11 cellular contexts compared by ENCODE assay signal in genomic region chr4:56433280-56433679, GRCh38. TPM values are rescaled to one million over a fixed set of nuclear protein-coding genes. Genes with fewer than 3 reads are reported as not detected.
DNase-seq lines count a peak whose midpoint lies in the region; ATAC-seq and TF ChIP-seq lines count a peak whose summit lies in the region.
"Had no signal": no experiment of that assay in that cellular context is flagged by ENCODE, and none has a peak within 500 bp of the region (broad histone marks: within the 10 kb centered on the region; RNA-seq: fewer than 3 reads in every experiment).

No MANE protein-coding gene starts in this region.

- H3K27me3 Mint-ChIP-seq in glutamatergic neuron (ENCODE audit: unreplicated experiment), result peaks cover 13% of the 10 kb centered on the region

- H3K27ac Mint-ChIP-seq in glutamatergic neuron (ENCODE audit: unreplicated experiment), result peak overlapping the region; percentile 44

- DNase-seq in GM12864 (ENCODE audit: low read depth), result no peak
- DNase-seq in RWPE1 (ENCODE audit: low spot score), result no peak
- DNase-seq in glutamatergic neuron, result no peak
- no peak for DNase-seq in COLO668 (lab: John Stamatoyannopoulos, UW; ENCODE audit: unreplicated experiment)
- no peak for DNase-seq in superior temporal gyrus (ENCODE audit: extremely low spot score)
- DNase-seq: caudate nucleus, NCI-H510A treated with DMSO at 0.1 percent for 48 hours had no signal

- H3K4me1 ChIP-seq in ACC112 (ENCODE audit: control insufficient read depth, insufficient read depth, low read length, unreplicated experiment), result peaks cover 11% of the 10 kb centered on the region

- H3K27me3 ChIP-seq in ACC112 (ENCODE audit: insufficient read depth, low read length), result no peaks in the 10 kb centered on the region

- CTCF ChIA-PET in RWPE1 (lab: Yijun Ruan, JAX), result interaction anchor here (0.6 to 0.9 kb wide), 2 partner anchors 28 to 297 kb away, joined by 3 to 4 read pairs; no protein-coding TSS in a partner anchor

- H3K27ac ChIP-seq in ACC112 (ENCODE audit: low read depth, low read length) (no peak overlapping the region), RWPE1 (peak overlapping the region; percentile 37; the same call in 1 of the 2 replicates)

- no peak overlapping the region for H2AFZ ChIP-seq in ACC112 (ENCODE audit: low read length, unreplicated experiment)

- no peaks in the 10 kb centered on the region for H3K36me3 Mint-ChIP-seq in glutamatergic neuron (ENCODE audit: unreplicated experiment)

- POLR2A ChIA-PET in RWPE1 (lab: Yijun Ruan, JAX; ENCODE audit: low non-redundant PET), result no interaction called here

- no peak for TF ChIP-seq CTCF in GM12864 (IDR thresholded peaks at IDR 0.05; ENCODE audit: low read depth, low read length, missing control alignments)
- no peak for TF ChIP-seq CTCF in RWPE1 (conservative IDR thresholded peaks at IDR 0.05; ENCODE audit: low read depth)
- no peak for TF ChIP-seq CTCF in glutamatergic neuron (IDR thresholded peaks at IDR 0.05; ENCODE audit: partially characterized antibody, unreplicated experiment)

- peaks cover 83% of the 10 kb centered on the region for H3K79me2 ChIP-seq in ACC112 (ENCODE audit: control insufficient read depth, insufficient read depth, low read length, unreplicated experiment)

- 0 out of 2 replicates have a peak, but pooled peaks cover 2% of the 10 kb centered on the region for H3K36me3 ChIP-seq in ACC112 (ENCODE audit: insufficient read depth, low read length)

- peak overlapping the region; percentile 91 for H3K4me3 ChIP-seq in ACC112 (ENCODE audit: low read depth, low read length)
- H3K4me3 ChIP-seq in GM12864 (ENCODE audit: low read depth, low read length), result peak overlapping the region; percentile 93; the same call in 1 of the 2 replicates
- H3K4me3 ChIP-seq: lung had no signal

- H3K4me3 Mint-ChIP-seq in glutamatergic neuron (ENCODE audit: unreplicated experiment), result peak overlapping the region; percentile 84

- peaks cover 12% of the 10 kb centered on the region for H3K4me1 Mint-ChIP-seq in glutamatergic neuron (ENCODE audit: low read depth, unreplicated experiment)

- H3K9me3 Mint-ChIP-seq in glutamatergic neuron (ENCODE audit: unreplicated experiment), result peaks cover 3% of the 10 kb centered on the region

- ATAC-seq in GM18861 (IDR thresholded peaks at IDR 0.05; ENCODE audit: unreplicated experiment) (no peak), GM19328 (IDR thresholded peaks at IDR 0.05; ENCODE audit: unreplicated experiment) (no peak)

RNA-seq across cellular contexts. Expression of gene PPAT, which starts 2.1 kb away (rescaled TPM):
- 15.9 TPM for total RNA-seq in glutamatergic neuron (ENCODE audit: unreplicated experiment)

RNA-seq across cellular contexts. Expression of gene PAICS, which starts 2.8 kb away (rescaled TPM):
- 53.4 TPM for total RNA-seq in glutamatergic neuron (ENCODE audit: unreplicated experiment)

RNA-seq across cellular contexts. Expression of gene SRP72, which starts 34.1 kb away (rescaled TPM):
- 102 TPM for total RNA-seq in glutamatergic neuron (ENCODE audit: unreplicated experiment)

RNA-seq across cellular contexts. Expression of gene AASDH, which starts 46.0 kb away (rescaled TPM):
- total RNA-seq in glutamatergic neuron (ENCODE audit: unreplicated experiment), result 12.1 TPM
